Comparison of ENCODE assay signal across 8 cellular contexts in genomic region chr4:25030283-25031076, GRCh38. TPM values are rescaled to one million over a fixed set of nuclear protein-coding genes. Genes with fewer than 3 reads are reported as not detected.
DNase-seq lines count a peak whose midpoint lies in the region; ATAC-seq, FAIRE-seq and TF ChIP-seq lines count a peak whose summit lies in the region.
"Had no signal": no experiment of that assay in that cellular context is flagged by ENCODE, and none has a peak within 500 bp of the region (broad histone marks: within the 10 kb centered on the region; RNA-seq: fewer than 3 reads in every experiment).

TSS of gene LGI2 (minus strand) at chr4:25030946. CDS start at chr4:25030693, 253 bp downstream.

- H4K20me1 ChIP-seq in GM23338 (replicated peaks; ENCODE audit: insufficient read depth) (no peaks in the 10 kb centered on the region), PC-3 (ENCODE audit: low read length) (no peaks in the 10 kb centered on the region)

- H3K4me3 Mint-ChIP-seq in GM23338 (peak within 1 kb of the TSS; percentile 79), neural crest cell (peak within 1 kb of the TSS; percentile 88)

- peak within 1 kb of the TSS; percentile 99 for H2AFZ ChIP-seq in GM23338
- H2AFZ ChIP-seq in PC-3 (ENCODE audit: low read length), result 0 out of 2 replicates have a peak within 1 kb of the TSS, but pooled peaks have one; percentile 48

- H3K4me2 ChIP-seq in GM23338 (peak within 1 kb of the TSS; percentile 94), PC-3 (ENCODE audit: low read length) (peak within 1 kb of the TSS; percentile 68)

- H3K4me1 ChIP-seq in GM23338 (ENCODE audit: insufficient read depth) (peaks cover 21% of the 10 kb centered on the region), PC-3 (ENCODE audit: insufficient read depth, low read length) (no peaks in the 10 kb centered on the region)

- no peaks in the 10 kb centered on the region for H3K9me3 ChIP-seq in PC-3 (ENCODE audit: low read length)
- H3K9me3 ChIP-seq: neutrophil had no signal

- FAIRE-seq in frontal cortex (lab: Jason Lieb, UNC) (no peak), H54 (lab: Jason Lieb, UNC) (no peak)

- TF ChIP-seq POLR2A in H54 (IDR thresholded peaks at IDR 0.05; ENCODE audit: low read depth, low read length), result no peak

- POLR2A ChIA-PET in PC-3 (lab: Charles Lee; ENCODE audit: unreplicated experiment), result no interaction called here

- TF ChIP-seq CTCF in GM23338 (conservative IDR thresholded peaks at IDR 0.05; ENCODE audit: low read depth in 2 of 2), result no peak
- TF ChIP-seq CTCF in PC-3 (conservative IDR thresholded peaks at IDR 0.05; ENCODE audit: low read depth, low read length), result no peak
- TF ChIP-seq CTCF in neural crest cell (conservative IDR thresholded peaks at IDR 0.05), result no peak

- 0 out of 2 replicates have a peak, but pooled peaks cover 3% of the 10 kb centered on the region for H3F3A ChIP-seq in GM23338 (replicated peaks; ENCODE audit: low read depth)
- H3F3A ChIP-seq in PC-3 (ENCODE audit: low read length, unreplicated experiment), result no peaks in the 10 kb centered on the region

- H3K79me2 ChIP-seq in GM23338 (replicated peaks; ENCODE audit: insufficient read depth) (no peaks in the 10 kb centered on the region), PC-3 (ENCODE audit: low read length) (no peaks in the 10 kb centered on the region)

- CTCF ChIA-PET in PC-3 (lab: Charles Lee), result no interaction called here

- H3K27ac Mint-ChIP-seq in GM23338, result no peak within 1 kb of the TSS
- H3K27ac Mint-ChIP-seq in neural crest cell (ENCODE audit: unreplicated experiment), result no peak within 1 kb of the TSS

- H3K9me2 ChIP-seq in GM23338 (ENCODE audit: insufficient read depth), result 0 out of 2 replicates have a peak, but pooled peaks cover 3% of the 10 kb centered on the region
- H3K9me2 ChIP-seq in PC-3 (replicated peaks; ENCODE audit: low read length), result no peaks in the 10 kb centered on the region

- H3K4me3 ChIP-seq in GM23338 (peak within 1 kb of the TSS; percentile 77), PC-3 (ENCODE audit: low read length) (peak within 1 kb of the TSS; percentile 56; the same call in 1 of the 2 replicates)

- ATAC-seq in GM23338 (peak; percentile 67), PC-3 (peak; percentile 40; the same call in 1 of the 2 replicates), HG03469 (IDR thresholded peaks at IDR 0.05; ENCODE audit: unreplicated experiment) (no peak), GM18511 (IDR thresholded peaks at IDR 0.05; ENCODE audit: unreplicated experiment) (no peak)

- H3K36me3 ChIP-seq in GM23338 (ENCODE audit: insufficient read depth) (no peaks in the 10 kb centered on the region), PC-3 (ENCODE audit: low read depth, low read length) (no peaks in the 10 kb centered on the region)
- H3K36me3 ChIP-seq: neutrophil had no signal

- H3K9ac ChIP-seq in PC-3 (ENCODE audit: low read length), result no peak within 1 kb of the TSS

- DNase-seq in GM23338 (ENCODE audit: low spot score), result peak; percentile 63
- DNase-seq in PC-3, result peak; percentile 6
- peak; percentile 81 to 82 for DNase-seq in frontal cortex (ENCODE audit: low spot score in 2 of 2)
- DNase-seq in neural crest cell (ENCODE audit: low read depth, low spot score), result peak; percentile 34
- no peak for DNase-seq in H54 (ENCODE audit: insufficient read length, low spot score)

- H3K4me1 Mint-ChIP-seq in GM23338, result peaks cover 34% of the 10 kb centered on the region
- peaks cover 17% of the 10 kb centered on the region for H3K4me1 Mint-ChIP-seq in neural crest cell

- intact Hi-C loops in PC-3 (cut with micrococcal nuclease), result no loop called here

- H3K36me3 Mint-ChIP-seq in GM23338 (ENCODE audit: low read depth) (no peaks in the 10 kb centered on the region), neural crest cell (ENCODE audit: low read depth) (no peaks in the 10 kb centered on the region)

- H3K27ac ChIP-seq in GM23338 (ENCODE audit: low read depth) (no peak within 1 kb of the TSS), PC-3 (ENCODE audit: low read length) (no peak within 1 kb of the TSS)
- H3K27ac ChIP-seq: neutrophil had no signal

- H3K27me3 Mint-ChIP-seq in GM23338 (ENCODE audit: insufficient read depth, low read depth, poor library complexity), result peaks cover 32% of the 10 kb centered on the region
- peaks cover 75% of the 10 kb centered on the region for H3K27me3 Mint-ChIP-seq in neural crest cell (ENCODE audit: low read depth)

- no TSS peak for BruUV-seq in PC-3 (replicated peaks; lab: Mats Ljungman, UMichigan)

- H3K9me3 Mint-ChIP-seq in GM23338 (peaks cover 5% of the 10 kb centered on the region; the same call in 1 of the 3 replicates), neural crest cell (peaks cover 3% of the 10 kb centered on the region)

- H3K27me3 ChIP-seq in GM23338 (ENCODE audit: insufficient read depth) (peaks cover 49% of the 10 kb centered on the region), PC-3 (ENCODE audit: low read length) (peaks cover 27% of the 10 kb centered on the region)

TF ChIP-seq in GM23338, 12 proteins besides CTCF, POLR2A, EP300 and RAD21:
- TF ChIP-seq ZNF462 (CRISPR knock-in tag; IDR thresholded peaks at IDR 0.05) (no peak), POLR2AphosphoS5 (IDR thresholded peaks at IDR 0.05; ENCODE audit: low read depth) (no peak; the same call in 1 of the 2 replicates), NANOG (IDR thresholded peaks at IDR 0.05; ENCODE audit: borderline replicate concordance) (no peak)

RNA-seq across cellular contexts. Expression of gene LGI2, which starts in this region (rescaled TPM):
- 6.2 and 8.0 TPM in 2 replicates for total RNA-seq in GM23338 (2014; rRNA removed; shearing (Covaris generic))
- 0.63 and 0.82 TPM in 2 replicates for polyA plus RNA-seq in GM23338 (2016; fragmentation: Nextera tagmentation; extraction: Ambion mirVana)
- total RNA-seq in PC-3 (2014; rRNA removed), result 0.18 and 3.4 TPM in 2 replicates
- total RNA-seq in frontal cortex, result 2.0 TPM
- 4.3 and 4.6 TPM in 2 replicates for total RNA-seq in neural crest cell

Comparison
In these comparisons a context has a peak if more than half of its experiments do, and no peak if none do; other contexts are left out.
1. ATAC-seq: peak in GM23338 (single experiment) and PC-3 (single experiment); none in HG03469 (single experiment) and GM18511 (single experiment).